ENCODE assay signal across 13 cellular contexts in the genomic region with DNA sequence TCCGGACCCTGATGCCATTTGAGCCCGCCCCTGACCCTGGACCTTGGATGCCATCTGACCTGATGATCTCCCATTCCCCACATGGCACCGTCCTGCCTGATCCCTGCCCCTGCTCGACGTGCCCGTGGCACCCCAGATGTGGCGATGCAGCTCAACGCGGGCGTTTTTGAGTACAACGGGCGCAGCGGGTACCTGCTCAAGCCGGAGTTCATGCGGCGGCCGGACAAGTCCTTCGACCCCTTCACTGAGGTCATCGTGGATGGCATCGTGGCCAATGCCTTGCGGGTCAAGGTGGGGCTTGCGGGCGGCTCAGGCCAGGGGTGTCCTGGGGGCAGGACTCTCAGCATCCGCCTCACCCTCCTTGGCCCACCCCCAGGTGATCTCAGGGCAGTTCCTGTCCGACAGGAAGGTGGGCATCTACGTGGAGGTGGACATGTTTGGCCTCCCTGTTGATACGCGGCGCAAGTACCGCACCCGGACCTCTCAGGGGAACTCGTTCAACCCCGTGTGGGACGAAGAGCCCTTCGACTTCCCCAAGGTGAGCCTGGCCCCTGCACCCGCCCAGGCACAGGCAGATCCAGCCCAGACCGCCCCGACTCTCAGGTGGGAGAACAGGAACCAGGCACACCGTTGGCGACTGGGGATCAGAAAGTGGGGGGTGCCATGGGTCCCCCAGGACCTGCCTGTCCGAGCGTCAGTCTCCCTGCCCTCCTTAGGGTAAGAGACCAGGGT.
"Had no signal": no experiment of that assay in that cellular context is flagged by ENCODE, and none has a peak within 500 bp of the region (broad histone marks: within the 10 kb centered on the region; RNA-seq: fewer than 3 reads in every experiment).

No MANE protein-coding gene starts in this region.

- H3K27ac ChIP-seq: colonic mucosa, left lung had no signal

- ATAC-seq: activated CD8-positive, alpha-beta T cell treated with anti-CD3 and anti-CD28 coated beads for 36 hours; left lung had no signal

- H3K9me3 ChIP-seq: colonic mucosa, left lung had no signal

- H3K27me3 ChIP-seq: colonic mucosa, left lung had no signal

- H3K4me3 ChIP-seq: colonic mucosa, left lung had no signal

- DNase-seq: activated CD4-positive, alpha-beta T cell treated with anti-CD3 and anti-CD28 coated beads for 1 hour; activated CD8-positive, alpha-beta memory T cell treated with anti-CD3 and anti-CD28 coated beads, Interleukin-2, amount 50 U/mL, for 4 hours; activated CD8-positive, alpha-beta T cell treated with anti-CD3 and anti-CD28 coated beads for 36 hours; activated naive CD4-positive, alpha-beta T cell; colonic mucosa; foreskin melanocyte; head of caudate nucleus; stimulated activated CD4-positive, alpha-beta T cell treated with anti-CD3 and anti-CD28 coated beads, Interleukin-4, amount 100 ng/mL, for 1 hour; stimulated activated CD8-positive, alpha-beta memory T cell treated with anti-CD3 and anti-CD28 coated beads, Interleukin-4, amount 100 ng/mL, for 48 hours; SW 1271; T-helper 9 cell had no signal

- FAIRE-seq: urothelium cell line had no signal
